ENCODE assay signal across 20 cellular contexts in the genomic region with DNA sequence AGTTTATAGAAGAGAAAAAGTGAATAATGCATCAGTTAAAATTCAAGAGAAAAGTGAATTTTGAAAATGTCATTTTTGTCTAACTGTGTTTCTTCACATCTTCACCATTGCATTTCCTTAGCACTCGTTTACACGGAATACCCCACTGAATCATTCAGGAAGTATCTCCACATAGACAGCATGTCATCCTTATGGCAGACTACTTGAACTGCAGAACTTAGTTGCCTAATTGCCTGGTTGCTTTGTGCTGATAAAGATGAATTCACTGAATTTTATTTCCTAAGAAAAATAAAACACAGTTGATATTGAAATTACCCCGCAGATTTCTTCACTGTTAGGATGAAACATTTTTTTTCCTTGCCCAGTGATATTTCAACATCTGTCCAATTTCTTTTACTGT.
DNase-seq lines count a peak whose midpoint lies in the region; ATAC-seq and TF ChIP-seq lines count a peak whose summit lies in the region.
"Had no signal": no experiment of that assay in that cellular context is flagged by ENCODE, and none has a peak within 500 bp of the region (broad histone marks: within the 10 kb centered on the region; RNA-seq: fewer than 3 reads in every experiment).

No MANE protein-coding gene starts in this region.

- DNase-seq in NCI-H524 (lab: John Stamatoyannopoulos, UW): peak; percentile 8 to 52
- DNase-seq in NCI-H524 treated with DMSO at 0.1 percent for 48 hours (lab: John Stamatoyannopoulos, UW): no peak
- DNase-seq in PC-3: peak; percentile 10
- peak; percentile 34 for DNase-seq in epithelial cell of esophagus (ENCODE audit: low read depth)
- no peak for DNase-seq in smooth muscle cell (lab: John Stamatoyannopoulos, UW; ENCODE audit: unreplicated experiment)
- no peak for DNase-seq in G401 (ENCODE audit: low spot score)
- no peak for DNase-seq in SW480 (ENCODE audit: low spot score)
- no peak for DNase-seq in AG08396 (ENCODE audit: low spot score)
- DNase-seq: activated CD8-positive, alpha-beta memory T cell treated with anti-CD3 and anti-CD28 coated beads for 24 hours; body of pancreas; effector memory CD8-positive, alpha-beta T cell; HFFc6; Karpas-422; kidney; mucosa of descending colon; NCI-H1930; NK-92 treated with Interleukin-12 subunit alpha and Interleukin-12 subunit beta, amount 100 ng/mL, for 24 hours; ovary; spleen had no signal

- peak; percentile 43; the same call in 1 of the 2 replicates for ATAC-seq in PC-3
- ATAC-seq: body of pancreas; effector memory CD8-positive, alpha-beta T cell; mucosa of descending colon had no signal

- H3K4me2 ChIP-seq in PC-3 (ENCODE audit: low read length) (no peak overlapping the region), smooth muscle cell (no peak overlapping the region)

- 45% methylated on average over 3 of the region's 3 CpGs for WGBS in smooth muscle cell (ENCODE audit: low lambda C conversion rate)

- intact Hi-C loops in PC-3 (cut with micrococcal nuclease): loop anchor here (10.0 kb wide), 1 partner anchor 224 kb away; no protein-coding TSS in a partner anchor

- H3K27ac ChIP-seq in PC-3 (ENCODE audit: low read length) (no peak overlapping the region), smooth muscle cell (ENCODE audit: low read depth) (peak overlapping the region; percentile 52)
- H3K27ac ChIP-seq: body of pancreas, ovary, spleen had no signal

- POLR2A ChIA-PET in PC-3 (lab: Charles Lee; ENCODE audit: unreplicated experiment): no interaction called here

- H3K4me1 ChIP-seq in PC-3 (ENCODE audit: insufficient read depth, low read length) (no peaks in the 10 kb centered on the region), smooth muscle cell (ENCODE audit: low read depth) (peaks cover 4% of the 10 kb centered on the region)
- H3K4me1 ChIP-seq: body of pancreas, spleen had no signal

- in situ Hi-C loops in G401 (cut with HindIII; ENCODE audit: low sequenced_read_pairs): no loop called here

- H3K9me3 ChIP-seq in PC-3 (ENCODE audit: low read length) (no peaks in the 10 kb centered on the region), smooth muscle cell (replicated peaks; ENCODE audit: low read depth) (no peaks in the 10 kb centered on the region)
- H3K9me3 ChIP-seq: body of pancreas, mucosa of descending colon, ovary, SJSA1 had no signal

- H2AFZ ChIP-seq in PC-3 (ENCODE audit: low read length) (no peak overlapping the region), smooth muscle cell (ENCODE audit: low read depth) (no peak overlapping the region)

- H3K4me3 ChIP-seq in PC-3 (ENCODE audit: low read length): no peak overlapping the region
- no peak overlapping the region for H3K4me3 ChIP-seq in epithelial cell of esophagus (ENCODE audit: low read length)
- H3K4me3 ChIP-seq in smooth muscle cell: no peak overlapping the region
- H3K4me3 ChIP-seq: body of pancreas, mucosa of descending colon, ovary, SJSA1, spleen had no signal

- H3K27me3 ChIP-seq in PC-3 (ENCODE audit: low read length) (no peaks in the 10 kb centered on the region; the same call in 1 of the 2 replicates), smooth muscle cell (ENCODE audit: low read depth) (no peaks in the 10 kb centered on the region)
- H3K27me3 ChIP-seq: body of pancreas, ovary, SJSA1, spleen had no signal

- H3K9ac ChIP-seq in PC-3 (ENCODE audit: low read length) (no peak overlapping the region), smooth muscle cell (ENCODE audit: low read depth) (no peak overlapping the region)

- CTCF ChIA-PET in PC-3 (lab: Charles Lee): no interaction called here

- H3K79me2 ChIP-seq in PC-3 (ENCODE audit: low read length) (no peaks in the 10 kb centered on the region), smooth muscle cell (ENCODE audit: low read depth) (no peaks in the 10 kb centered on the region)

- no peaks in the 10 kb centered on the region for H3K36me3 ChIP-seq in PC-3 (ENCODE audit: low read depth, low read length)
- no peaks in the 10 kb centered on the region for H3K36me3 ChIP-seq in smooth muscle cell (ENCODE audit: low read depth)
- H3K36me3 ChIP-seq: ovary, SJSA1, spleen had no signal

- BruUV-seq in PC-3 (replicated peaks; lab: Mats Ljungman, UMichigan): no TSS peak

- no peaks in the 10 kb centered on the region for H3K9me2 ChIP-seq in PC-3 (replicated peaks; ENCODE audit: low read length)

- H3F3A ChIP-seq in PC-3 (ENCODE audit: low read length, unreplicated experiment) (no peaks in the 10 kb centered on the region), smooth muscle cell (ENCODE audit: low read depth) (no peaks in the 10 kb centered on the region)

- no peaks in the 10 kb centered on the region for H4K20me1 ChIP-seq in PC-3 (ENCODE audit: low read length)
- no peaks in the 10 kb centered on the region for H4K20me1 ChIP-seq in smooth muscle cell (ENCODE audit: low read depth)

- TF ChIP-seq CTCF in PC-3 (conservative IDR thresholded peaks at IDR 0.05; ENCODE audit: low read depth, low read length) (no peak), epithelial cell of esophagus (IDR thresholded peaks at IDR 0.05; ENCODE audit: insufficient read depth, low read depth, low read length, missing control alignments) (no peak), smooth muscle cell (IDR thresholded peaks at IDR 0.05; ENCODE audit: borderline replicate concordance, insufficient read depth, poor library complexity, severe bottlenecking) (no peak)

Comparison
In these comparisons a context has a peak if more than half of its experiments do, and no peak if none do; other contexts are left out.
1. DNase-seq: peak in NCI-H524 (2 of 2), PC-3 (single experiment) and epithelial cell of esophagus (single experiment); none in NCI-H524 treated with DMSO at 0.1 percent for 48 hours (single experiment), smooth muscle cell (single experiment), G401 (single experiment), SW480 (single experiment) and AG08396 (single experiment).